In the genomic region with DNA sequence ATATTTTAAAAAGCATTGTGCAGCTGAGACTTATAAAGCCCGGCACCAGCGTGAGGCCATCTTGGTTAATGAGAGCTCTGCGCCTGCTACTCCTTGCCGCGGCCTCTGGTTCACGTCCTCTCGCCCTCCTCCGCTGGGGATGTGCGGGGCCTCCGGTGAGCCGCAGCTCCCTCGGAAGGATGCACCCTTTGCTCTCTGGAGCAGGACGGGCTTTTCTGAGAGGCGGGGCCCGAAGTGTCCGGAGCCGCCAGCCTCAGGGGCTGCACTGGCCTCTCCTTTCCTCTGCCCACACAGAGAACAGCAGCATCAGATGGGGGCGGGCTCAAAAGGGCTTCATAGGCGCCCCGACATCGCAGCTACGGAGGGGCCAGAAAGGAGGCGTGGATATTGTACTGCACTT, we compare ENCODE assay signal across 11 cellular contexts.
DNase-seq lines count a peak whose midpoint lies in the region; ATAC-seq and TF ChIP-seq lines count a peak whose summit lies in the region.
"Had no signal": no experiment of that assay in that cellular context is flagged by ENCODE, and none has a peak within 500 bp of the region (broad histone marks: within the 10 kb centered on the region; RNA-seq: fewer than 3 reads in every experiment).

No MANE protein-coding gene starts in this region.

- H3K9me2 ChIP-seq in hepatocyte (replicated peaks; ENCODE audit: insufficient read depth): no peaks in the 10 kb centered on the region

- H3K36me3 ChIP-seq in ascending aorta: no peaks in the 10 kb centered on the region
- H3K36me3 ChIP-seq in hepatocyte (replicated peaks; ENCODE audit: insufficient read depth, low read depth): no peaks in the 10 kb centered on the region
- no peaks in the 10 kb centered on the region for H3K36me3 ChIP-seq in A673 (ENCODE audit: insufficient read depth, low read length, poor library complexity, severe bottlenecking)
- H3K36me3 ChIP-seq: HAP-1 had no signal

- H3K27ac ChIP-seq in ascending aorta (no peak overlapping the region), hepatocyte (no peak overlapping the region), A673 (ENCODE audit: low read depth, low read length, poor library complexity, severe bottlenecking) (no peak overlapping the region)
- H3K27ac ChIP-seq: SK-N-MC had no signal

- H3K4me1 Mint-ChIP-seq in progenitor cell of endocrine pancreas (ENCODE audit: low read depth): peaks cover 5% of the 10 kb centered on the region
- H3K4me1 Mint-ChIP-seq: activated naive CD4-positive, alpha-beta T cell treated with anti-CD3 and anti-CD28 coated beads, Interleukin-2, amount 50 U/mL, for 24 hours had no signal

- CTCF ChIA-PET in A673 (lab: Charles Lee): interaction anchor here (0.5 to 1.0 kb wide), 7 partner anchors 27 to 611 kb away, joined by 3 to 5 read pairs (median 4); a partner anchor contains a TSS

- no TSS peak for BruUV-seq in A673 (replicated peaks; lab: Mats Ljungman, UMichigan)

- H3K27me3 ChIP-seq in ascending aorta: no peaks in the 10 kb centered on the region
- peaks cover 18% of the 10 kb centered on the region for H3K27me3 ChIP-seq in hepatocyte
- H3K27me3 ChIP-seq in A673 (replicated peaks; ENCODE audit: insufficient read depth, low read depth, low read length, poor library complexity): peaks cover 11% of the 10 kb centered on the region

- H3K4me2 ChIP-seq in hepatocyte: peak overlapping the region; percentile 88

- H3K4me3 Mint-ChIP-seq in progenitor cell of endocrine pancreas (ENCODE audit: low read depth): peak overlapping the region; percentile 40
- H3K4me3 Mint-ChIP-seq: activated naive CD4-positive, alpha-beta T cell treated with anti-CD3 and anti-CD28 coated beads, Interleukin-2, amount 50 U/mL, for 24 hours had no signal

- DNase-seq in Daoy (ENCODE audit: low read depth) (peak; percentile 13), ascending aorta (ENCODE audit: low spot score in 2 of 2) (no peak), hepatocyte (ENCODE audit: low spot score) (peak; percentile 16), progenitor cell of endocrine pancreas (ENCODE audit: low spot score, unreplicated experiment) (no peak), A673 (ENCODE audit: low spot score) (no peak), DMS153 treated with DMSO at 0.1 percent for 48 hours (lab: John Stamatoyannopoulos, UW; ENCODE audit: unreplicated experiment) (no peak)
- DNase-seq in activated naive CD4-positive, alpha-beta T cell treated with Interleukin-2 at 50 U/mL for 16 hours: no peak

- H3K9me3 Mint-ChIP-seq in progenitor cell of endocrine pancreas (ENCODE audit: low read depth): no peaks in the 10 kb centered on the region
- H3K9me3 Mint-ChIP-seq: activated naive CD4-positive, alpha-beta T cell treated with anti-CD3 and anti-CD28 coated beads, Interleukin-2, amount 50 U/mL, for 24 hours had no signal

- H3K27ac Mint-ChIP-seq in progenitor cell of endocrine pancreas: no peak overlapping the region
- H3K27ac Mint-ChIP-seq: activated naive CD4-positive, alpha-beta T cell treated with anti-CD3 and anti-CD28 coated beads, Interleukin-2, amount 50 U/mL, for 24 hours had no signal

- POLR2A ChIA-PET in A673 (lab: Charles Lee; ENCODE audit: low non-redundant PET): no interaction called here

- H3K4me3 ChIP-seq in ascending aorta: peak overlapping the region; percentile 42 to 51
- H3K4me3 ChIP-seq in hepatocyte: peak overlapping the region; percentile 8
- H3K4me3 ChIP-seq in A673 (ENCODE audit: low read depth, low read length, poor library complexity, severe bottlenecking): no peak overlapping the region
- H3K4me3 ChIP-seq: HAP-1, SK-N-MC had no signal

- peak overlapping the region; percentile 3 for H2AFZ ChIP-seq in hepatocyte

- WGBS in hepatocyte (ENCODE audit: low lambda C conversion rate, missing lambda C conversion rate): 7% methylated on average over 23 of the region's 23 CpGs

- peaks cover 68% of the 10 kb centered on the region for H3K27me3 Mint-ChIP-seq in progenitor cell of endocrine pancreas

- H3K4me1 ChIP-seq in ascending aorta: no peaks in the 10 kb centered on the region
- H3K4me1 ChIP-seq in hepatocyte (ENCODE audit: insufficient read depth): no peaks in the 10 kb centered on the region
- H3K4me1 ChIP-seq in A673 (ENCODE audit: insufficient read depth, low read length, poor library complexity, severe bottlenecking): no peaks in the 10 kb centered on the region
- H3K4me1 ChIP-seq: HAP-1 had no signal

- H4K20me1 ChIP-seq in hepatocyte (ENCODE audit: insufficient read depth, poor library complexity, severe bottlenecking): no peaks in the 10 kb centered on the region

- no peaks in the 10 kb centered on the region for H3K36me3 Mint-ChIP-seq in progenitor cell of endocrine pancreas (ENCODE audit: insufficient read depth)
- H3K36me3 Mint-ChIP-seq: activated naive CD4-positive, alpha-beta T cell treated with anti-CD3 and anti-CD28 coated beads, Interleukin-2, amount 50 U/mL, for 24 hours had no signal

- no peak for TF ChIP-seq CTCF in ascending aorta (IDR thresholded peaks at IDR 0.05)
- TF ChIP-seq CTCF in hepatocyte (IDR thresholded peaks at IDR 0.05; ENCODE audit: poor library complexity): no peak
- no peak for TF ChIP-seq CTCF in progenitor cell of endocrine pancreas (IDR thresholded peaks at IDR 0.05; ENCODE audit: unreplicated experiment)
- no peak for TF ChIP-seq CTCF in A673 (conservative IDR thresholded peaks at IDR 0.05; ENCODE audit: low read depth, low read length)

- H3K79me2 ChIP-seq in hepatocyte: no peaks in the 10 kb centered on the region

- intact Hi-C loops in ascending aorta (cut with DNase I) (loop anchor here (1.0 to 5.0 kb wide), 3 partner anchors 178 to 351 kb away; no protein-coding TSS in a partner anchor), A673 (cut with micrococcal nuclease; ENCODE audit: unreplicated experiment) (loop anchor here (5.0 kb wide), 1 partner anchor 273 kb away; no protein-coding TSS in a partner anchor)

- H3K9me3 ChIP-seq in ascending aorta (no peaks in the 10 kb centered on the region), hepatocyte (ENCODE audit: low read depth) (no peaks in the 10 kb centered on the region), A673 (ENCODE audit: low read depth, low read length, poor library complexity, severe bottlenecking) (no peaks in the 10 kb centered on the region)
- H3K9me3 ChIP-seq: HAP-1 had no signal

- ATAC-seq in GM21576 (IDR thresholded peaks at IDR 0.05; ENCODE audit: unreplicated experiment): no peak

Comparison
In these comparisons a context has a peak if more than half of its experiments do, and no peak if none do; other contexts are left out.
1. DNase-seq: peak in Daoy (single experiment) and hepatocyte (single experiment); none in ascending aorta (0 of 2), progenitor cell of endocrine pancreas (single experiment), A673 (single experiment), DMS153 treated with DMSO at 0.1 percent for 48 hours (single experiment) and activated naive CD4-positive, alpha-beta T cell treated with Interleukin-2 at 50 U/mL for 16 hours (single experiment).